ENCODE assay signal across 7 cellular contexts in the genomic region with DNA sequence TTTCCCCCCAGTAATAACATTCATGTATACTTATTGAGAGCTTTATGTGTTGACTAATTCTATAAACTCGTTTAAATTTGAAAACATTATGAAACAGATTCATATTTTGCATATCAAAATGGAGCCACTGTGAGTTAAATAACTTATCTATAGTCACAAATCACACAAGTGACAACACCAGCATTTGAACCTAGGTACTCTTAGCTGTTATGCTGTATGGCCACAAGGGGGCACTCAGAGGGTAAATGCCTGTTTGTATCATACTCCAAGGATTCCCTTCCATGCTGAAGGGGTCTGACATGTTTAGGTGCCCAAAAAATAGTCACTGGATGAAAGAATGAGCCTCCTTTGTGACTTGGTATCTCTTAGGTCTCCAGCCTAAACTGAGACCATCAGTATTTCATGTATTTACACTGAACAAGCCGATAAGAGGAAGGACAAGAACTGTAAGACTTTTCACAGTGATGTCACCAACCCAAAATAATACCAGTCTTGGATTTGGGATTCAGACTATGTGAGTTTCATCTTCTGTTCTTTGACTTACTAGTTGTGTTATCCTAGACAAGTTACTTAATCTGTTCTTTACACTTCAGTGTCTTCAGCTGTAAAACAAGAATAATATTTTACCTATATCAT. TPM values are rescaled to one million over a fixed set of nuclear protein-coding genes. Genes with fewer than 3 reads are reported as not detected.
DNase-seq lines count a peak whose midpoint lies in the region; ATAC-seq and TF ChIP-seq lines count a peak whose summit lies in the region.

No MANE protein-coding gene starts in this region.

- H3K36me3 ChIP-seq in thyroid gland = no peaks in the 10 kb centered on the region

- H3K9me3 Mint-ChIP-seq in T-cell = no peaks in the 10 kb centered on the region
- H3K9me3 Mint-ChIP-seq in mesothelial cell of epicardium = no peaks in the 10 kb centered on the region

- CTCF ChIA-PET in T-cell (lab: Charles Lee) = interaction anchor here (0.8 to 1.3 kb wide), 4 partner anchors 328 to 415 kb away, joined by 3 to 5 read pairs (median 4); a partner anchor contains a TSS

- H3K27ac Mint-ChIP-seq in T-cell (no peak overlapping the region), mesothelial cell of epicardium (no peak overlapping the region)

- intact Hi-C loops in thyroid gland (cut with DNase I) = loop anchor here (5.0 kb wide), 1 partner anchor 331 kb away; a partner anchor contains a TSS

- no peak for TF ChIP-seq POLR2A in thyroid gland (IDR thresholded peaks at IDR 0.05)

- ATAC-seq in T-cell (replicated peaks in 1 of 4) = no peak

- no peaks in the 10 kb centered on the region for H3K4me1 Mint-ChIP-seq in T-cell
- H3K4me1 Mint-ChIP-seq in mesothelial cell of epicardium = no peaks in the 10 kb centered on the region

- TF ChIP-seq CTCF in GM20000 (IDR thresholded peaks at IDR 0.05; ENCODE audit: extremely low read depth, missing control alignments) (peak; percentile 71), mesothelial cell of epicardium (IDR thresholded peaks at IDR 0.05; ENCODE audit: unreplicated experiment) (peak; percentile 78), thyroid gland (IDR thresholded peaks at IDR 0.05) (peak; percentile 12 to 67 (median 58))

- no peaks in the 10 kb centered on the region for H3K9me3 ChIP-seq in thyroid gland

- POLR2A ChIA-PET in T-cell (lab: Charles Lee) = no interaction called here

- H3K27ac ChIP-seq in thyroid gland = no peak overlapping the region

- H3K27me3 Mint-ChIP-seq in T-cell (peaks cover 12 to 13% of the 10 kb centered on the region in 2 donors), mesothelial cell of epicardium (ENCODE audit: low read depth) (peaks cover 26% of the 10 kb centered on the region)

- H3K4me1 ChIP-seq in thyroid gland = no peaks in the 10 kb centered on the region

- no peaks in the 10 kb centered on the region for H3K27me3 ChIP-seq in thyroid gland

- DNase-seq in ELF-1 (ENCODE audit: low read depth, low spot score) (peak; percentile 8), GM20000 (ENCODE audit: low spot score) (peak; percentile 65), HuH-7.5 (ENCODE audit: low spot score) (peak; percentile 50), T-cell (peak in 23 of 34 experiments; percentile 2 to 38 (median 14)), mesothelial cell of epicardium (ENCODE audit: low spot score in 2 of 2, unreplicated experiment in 2 of 2) (no peak), thyroid gland (peak; percentile 27 to 45)
- peak; percentile 13 for DNase-seq in effector CD4-positive, alpha-beta T cell

- no peaks in the 10 kb centered on the region for H3K36me3 Mint-ChIP-seq in T-cell
- no peaks in the 10 kb centered on the region for H3K36me3 Mint-ChIP-seq in mesothelial cell of epicardium

- WGBS in thyroid gland, 2 donors = 43 to 50% methylated on average over 2 of the region's 2 CpGs

- H3K4me3 ChIP-seq in thyroid gland (replicated peaks in 1 of 3) = no peak overlapping the region

- H3K4me3 Mint-ChIP-seq in T-cell = no peak overlapping the region
- no peak overlapping the region for H3K4me3 Mint-ChIP-seq in mesothelial cell of epicardium

RNA-seq across cellular contexts. Expression of a gene that starts 12.2 kb away (rescaled TPM):
- total RNA-seq in T-cell = not detected
- not detected in 3 replicates for total RNA-seq in mesothelial cell of epicardium
- not detected for total RNA-seq in thyroid gland

RNA-seq across cellular contexts. Expression of a gene that starts 27.2 kb away (rescaled TPM):
- total RNA-seq in T-cell (not detected), mesothelial cell of epicardium (not detected in 3 replicates), thyroid gland (not detected)

RNA-seq across cellular contexts. Expression of a gene that starts 33.5 kb away (rescaled TPM):
- under 1 TPM in 3 of 5 donors, not detected in 2; 0.16 to 0.37 (median 0.25) TPM for total RNA-seq in T-cell
- 0.63 to 1.2 TPM (median 0.71 TPM) in 3 replicates for total RNA-seq in mesothelial cell of epicardium
- 1 to 10 TPM in 3 of 4 donors, under 1 TPM in 1; 0.56 to 2.0 (median 1.6) TPM for total RNA-seq in thyroid gland

RNA-seq across cellular contexts. Expression of a gene that starts 35.0 kb away (rescaled TPM):
- not detected for total RNA-seq in T-cell
- total RNA-seq in mesothelial cell of epicardium = 0.50 to 0.93 TPM (median 0.63 TPM) in 3 replicates
- under 1 TPM in 2 of 4 donors, not detected in 2; 0.33 to 0.93 TPM for total RNA-seq in thyroid gland

RNA-seq across cellular contexts. Expression of a gene that starts 40.2 kb away (rescaled TPM):
- total RNA-seq in T-cell (1 to 10 TPM in 1 of 5 donors, under 1 TPM in 4; 0.46 to 1.0 (median 0.63) TPM), mesothelial cell of epicardium (1.9 to 2.1 TPM (median 2.0 TPM) in 3 replicates), thyroid gland (1 to 10 TPM in 2 of 4 donors, under 1 TPM in 2; 0.54 to 2.0 (median 0.87) TPM)

Comparison
In these comparisons a context has a peak if more than half of its experiments do, and no peak if none do; other contexts are left out.
1. DNase-seq: peak in ELF-1 (single experiment), GM20000 (single experiment), HuH-7.5 (single experiment), T-cell (23 of 34), effector CD4-positive, alpha-beta T cell (single experiment) and thyroid gland (2 of 2); none in mesothelial cell of epicardium (0 of 2).
2. Peak in every context shown above with its lines, with median percentiles within 50 percentile points of each other: CTCF ChIP-seq.